Comparison of ENCODE assay signal across 8 cellular contexts in the genomic region with DNA sequence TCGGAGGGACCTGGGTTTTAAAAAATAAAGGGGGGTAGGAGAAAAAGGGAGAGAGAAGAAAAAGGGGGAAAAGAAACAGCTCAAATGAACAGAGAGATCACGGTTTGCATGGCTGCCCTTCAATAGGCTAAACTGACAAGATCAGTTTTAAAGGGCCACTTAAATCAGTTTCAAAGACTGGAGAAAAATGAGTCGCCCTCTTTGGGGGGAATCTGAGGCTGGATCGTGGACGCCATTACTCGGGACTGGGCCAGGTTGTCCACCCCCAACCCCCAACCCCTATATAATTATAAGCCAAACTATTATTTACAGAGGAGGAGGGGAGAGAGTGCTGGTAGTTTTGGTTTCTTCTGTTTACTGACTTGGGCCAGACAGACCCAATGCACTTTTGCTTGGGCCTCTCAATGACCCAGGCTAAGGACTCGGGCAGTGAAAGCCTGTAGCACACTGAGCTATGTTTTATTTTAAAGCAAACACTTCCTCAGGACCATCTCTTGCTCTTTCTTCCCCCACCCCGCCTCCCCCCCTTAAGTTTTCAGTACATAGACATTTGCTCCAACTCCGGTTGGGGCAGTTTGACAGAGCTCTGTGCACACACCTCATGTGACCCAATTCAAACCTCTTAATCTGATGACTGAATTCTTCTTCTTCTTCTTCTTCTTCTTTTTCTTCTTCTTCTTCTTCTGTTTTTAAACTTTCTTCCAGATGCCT. TPM values are rescaled to one million over a fixed set of nuclear protein-coding genes. Genes with fewer than 3 reads are reported as not detected.
DNase-seq lines count a peak whose midpoint lies in the region; ATAC-seq and TF ChIP-seq lines count a peak whose summit lies in the region.

No MANE protein-coding gene starts in this region.

- peak overlapping the region; percentile 87; the same call in 1 of the 2 replicates for H3K4me2 ChIP-seq in HCT116 (ENCODE audit: low read length)

- H3K36me3 Mint-ChIP-seq in CD8-positive, alpha-beta T cell = no peaks in the 10 kb centered on the region

- DNase-seq in HCT116 (ENCODE audit: low read depth, low spot score) (no peak), adipocyte (ENCODE audit: low read depth) (peak; percentile 53), DMS53 (lab: John Stamatoyannopoulos, UW) (no peak)
- no peak for DNase-seq in CD8-positive, alpha-beta T cell
- DNase-seq in central memory CD4-positive, alpha-beta T cell = no peak
- DNase-seq in activated CD4-positive, alpha-beta T cell treated with anti-CD3 and anti-CD28 coated beads, Interleukin-2, amount 50 U/mL, for 48 hours = no peak

- no peak for TF ChIP-seq CTCF in HCT116 (IDR thresholded peaks at IDR 0.05 in 2 of 3, conservative IDR thresholded peaks at IDR 0.05 in 1 of 3; ENCODE audit: borderline replicate concordance in 1 of 3, insufficient read depth in 1 of 3, low read depth in 2 of 3, low read length in 2 of 3)
- TF ChIP-seq CTCF in CD8-positive, alpha-beta T cell (IDR thresholded peaks at IDR 0.05) = no peak

- BruUV-seq in HCT116 (replicated peaks; lab: Mats Ljungman, UMichigan) = no TSS peak

- no peak overlapping the region for H3K27ac ChIP-seq in HCT116 (ENCODE audit: low read depth, low read length)
- H3K27ac ChIP-seq in iPS-20b (ENCODE audit: low read length) = no peak overlapping the region
- H3K27ac ChIP-seq in skeletal muscle tissue (ENCODE audit: low read depth, low read length) = peak overlapping the region; percentile 82
- no peak overlapping the region for H3K27ac ChIP-seq in CD8-positive, alpha-beta T cell (ENCODE audit: low read depth, low read length)

- H3K9me3 Mint-ChIP-seq in CD8-positive, alpha-beta T cell = peaks cover 5% of the 10 kb centered on the region

- no peak for TF ChIP-seq RAD21 in HCT116 (IDR thresholded peaks at IDR 0.05; ENCODE audit: low read depth)

- peaks cover 27% of the 10 kb centered on the region; the same call in 1 of the 2 replicates for H4K20me1 ChIP-seq in HCT116 (ENCODE audit: insufficient read depth)

- H3K27ac Mint-ChIP-seq in CD8-positive, alpha-beta T cell = no peak overlapping the region

- H3K79me2 ChIP-seq in HCT116 (ENCODE audit: insufficient read depth, low read length) = peaks cover 99% of the 10 kb centered on the region

- intact Hi-C loops in HCT116 (cut with micrococcal nuclease) = no loop called here
- intact Hi-C loops in CD8-positive, alpha-beta T cell (cut with DNase I, micrococcal nuclease) = loop anchor here in 1 of 2 experiments (10.0 kb wide), 1 partner anchor 62 kb away; no protein-coding TSS in a partner anchor

- peaks cover 75% of the 10 kb centered on the region for H3K27me3 Mint-ChIP-seq in CD8-positive, alpha-beta T cell (ENCODE audit: low read depth)

- H3K4me1 ChIP-seq in HCT116 (ENCODE audit: control insufficient read depth in 1 of 2, insufficient read depth in 2 of 2, low read length in 2 of 2) (peaks cover 19 to 52% of the 10 kb centered on the region in 2 experiments; a peak in 3 of 4 replicates), adipocyte (ENCODE audit: control insufficient read depth, insufficient read depth, low read length) (no peaks in the 10 kb centered on the region), iPS-20b (ENCODE audit: insufficient read depth, low read length) (peaks cover 37% of the 10 kb centered on the region), skeletal muscle tissue (ENCODE audit: control insufficient read depth in 3 of 3, insufficient read depth in 3 of 3, low read length in 3 of 3) (peaks cover 17 to 27% (median 26%) of the 10 kb centered on the region in 3 donors)
- H3K4me1 ChIP-seq in CD8-positive, alpha-beta T cell (ENCODE audit: insufficient read depth, low read length) = peaks cover 8% of the 10 kb centered on the region

- RAD21 ChIA-PET in HCT116 (lab: Charles Lee; ENCODE audit: low non-redundant PET in 1 of 2, low total read pairs in 2 of 2, uncharacterized antibody in 2 of 2, unreplicated experiment in 2 of 2) = no interaction called here

- POLR2A ChIA-PET in HCT116 (lab: Charles Lee) = no interaction called here
- POLR2A ChIA-PET in CD8-positive, alpha-beta T cell (lab: Charles Lee) = no interaction called here

- CTCF ChIA-PET in HCT116 (lab: Charles Lee) = interaction anchor here (0.6 to 2.4 kb wide), 4 partner anchors 9 to 903 kb away, joined by 3 to 5 read pairs (median 4); no protein-coding TSS in a partner anchor
- CTCF ChIA-PET in CD8-positive, alpha-beta T cell (lab: Charles Lee) = interaction anchor here (0.7 kb wide), 1 partner anchor 95 kb away, joined by 3 read pairs; no protein-coding TSS in a partner anchor

- H3K4me3 ChIP-seq in HCT116 (replicated peaks in 1 of 2; ENCODE audit: low read depth in 1 of 2, low read length in 2 of 2) (no peak overlapping the region), adipocyte (ENCODE audit: low read length) (peak overlapping the region; percentile 97), iPS-20b (ENCODE audit: low read length) (peak overlapping the region; percentile 47), skeletal muscle tissue (ENCODE audit: low read length in 3 of 3) (peak overlapping the region; percentile 74 to 98 (median 82))
- H3K4me3 ChIP-seq in CD8-positive, alpha-beta T cell (ENCODE audit: low read depth, low read length) = no peak overlapping the region

- no peak for ATAC-seq in HCT116
- ATAC-seq in CD8-positive, alpha-beta T cell = no peak

- no peaks in the 10 kb centered on the region for H3K27me3 ChIP-seq in HCT116 (ENCODE audit: insufficient read depth, low read length)
- no peaks in the 10 kb centered on the region for H3K27me3 ChIP-seq in adipocyte (replicated peaks; ENCODE audit: control insufficient read depth, insufficient read depth, low read length)
- peaks cover 97% of the 10 kb centered on the region for H3K27me3 ChIP-seq in iPS-20b (ENCODE audit: insufficient read depth, low read length)
- no peaks in the 10 kb centered on the region for H3K27me3 ChIP-seq in skeletal muscle tissue (ENCODE audit: control insufficient read depth in 3 of 3, insufficient read depth in 3 of 3, low read length in 3 of 3)
- peaks cover 56% of the 10 kb centered on the region for H3K27me3 ChIP-seq in CD8-positive, alpha-beta T cell (ENCODE audit: insufficient read depth, low read length)

- H2AFZ ChIP-seq in HCT116 (ENCODE audit: low read depth, low read length, poor library complexity, severe bottlenecking) = no peak overlapping the region

- peaks cover 11% of the 10 kb centered on the region for H3K4me1 Mint-ChIP-seq in CD8-positive, alpha-beta T cell (ENCODE audit: low read depth)

- TF ChIP-seq POLR2A in HCT116 (IDR thresholded peaks at IDR 0.05; ENCODE audit: borderline replicate concordance, extremely low read depth, insufficient read depth, insufficient read length) = no peak

- H3K9me3 ChIP-seq in HCT116 (ENCODE audit: control insufficient read depth in 1 of 2, insufficient read depth in 1 of 2, low read depth in 1 of 2, low read length in 2 of 2) (no peaks in the 10 kb centered on the region), adipocyte (ENCODE audit: control insufficient read depth, low read length) (no peaks in the 10 kb centered on the region), iPS-20b (ENCODE audit: insufficient read depth, low read depth, low read length) (no peaks in the 10 kb centered on the region), skeletal muscle tissue (ENCODE audit: control insufficient read depth in 3 of 3, low read length in 3 of 3) (no peaks in the 10 kb centered on the region)
- H3K9me3 ChIP-seq in CD8-positive, alpha-beta T cell (ENCODE audit: low read length) = no peaks in the 10 kb centered on the region

- no peak overlapping the region for H3K4me3 Mint-ChIP-seq in CD8-positive, alpha-beta T cell

- no peaks in the 10 kb centered on the region for H3K9me2 ChIP-seq in HCT116 (ENCODE audit: insufficient read depth)

- H3K9ac ChIP-seq in HCT116 (ENCODE audit: low read length) (no peak overlapping the region), adipocyte (ENCODE audit: low read length) (peak overlapping the region; percentile 99), iPS-20b (ENCODE audit: low read depth, low read length) (no peak overlapping the region), skeletal muscle tissue (ENCODE audit: low read depth in 1 of 3, low read length in 3 of 3) (peak overlapping the region; percentile 85 to 90 (median 87))

- H3K36me3 ChIP-seq in HCT116 (ENCODE audit: control insufficient read depth in 1 of 2, insufficient read depth in 2 of 2, low read length in 2 of 2) = peaks cover 27 to 55% of the 10 kb centered on the region in 2 experiments
- peaks cover 66% of the 10 kb centered on the region for H3K36me3 ChIP-seq in adipocyte (ENCODE audit: control insufficient read depth, insufficient read depth, low read length, severe bottlenecking)
- H3K36me3 ChIP-seq in iPS-20b (ENCODE audit: insufficient read depth, low read depth, low read length) = no peaks in the 10 kb centered on the region
- peaks cover 15 to 20% (median 17%) of the 10 kb centered on the region in 3 donors for H3K36me3 ChIP-seq in skeletal muscle tissue (ENCODE audit: control insufficient read depth in 3 of 3, insufficient read depth in 3 of 3, low read length in 3 of 3)
- H3K36me3 ChIP-seq in CD8-positive, alpha-beta T cell (ENCODE audit: insufficient read depth, low read length) = no peaks in the 10 kb centered on the region

TF ChIP-seq in HCT116, 20 proteins besides CTCF, POLR2A, EP300 and RAD21 (continues in another document):
- TF ChIP-seq SRF (IDR thresholded peaks at IDR 0.05; ENCODE audit: low read depth) (no peak), JUND (IDR thresholded peaks at IDR 0.05) (no peak), EGR1 (IDR thresholded peaks at IDR 0.05; ENCODE audit: low read depth) (no peak)

RNA-seq across cellular contexts. Expression of a gene that starts 6.3 kb away (rescaled TPM):
- 61.4 TPM for total RNA-seq in HCT116 (2021; ENCODE audit: unreplicated experiment)
- polyA plus RNA-seq in HCT116 (2012) = 26.9 and 28.0 TPM in 2 replicates
- total RNA-seq in skeletal muscle tissue = 12.0 TPM
- not detected for total RNA-seq in CD8-positive, alpha-beta T cell

Comparison
In these comparisons a context has a peak if more than half of its experiments do, and no peak if none do; other contexts are left out.
1. H3K4me3 ChIP-seq: peak in adipocyte (single experiment), iPS-20b (single experiment) and skeletal muscle tissue (3 of 3); none in HCT116 (0 of 2) and CD8-positive, alpha-beta T cell (single experiment).
2. H3K9ac ChIP-seq: peak in adipocyte (single experiment) and skeletal muscle tissue (3 of 3); none in HCT116 (single experiment) and iPS-20b (single experiment).
3. RNA of a gene that starts 6.3 kb away (total RNA-seq): 61.4 TPM in HCT116 (single experiment) and 12.0 TPM in skeletal muscle tissue (single experiment); not detected in CD8-positive, alpha-beta T cell; every median in the first group is over 10 times any median in the second.